In the genomic region with DNA sequence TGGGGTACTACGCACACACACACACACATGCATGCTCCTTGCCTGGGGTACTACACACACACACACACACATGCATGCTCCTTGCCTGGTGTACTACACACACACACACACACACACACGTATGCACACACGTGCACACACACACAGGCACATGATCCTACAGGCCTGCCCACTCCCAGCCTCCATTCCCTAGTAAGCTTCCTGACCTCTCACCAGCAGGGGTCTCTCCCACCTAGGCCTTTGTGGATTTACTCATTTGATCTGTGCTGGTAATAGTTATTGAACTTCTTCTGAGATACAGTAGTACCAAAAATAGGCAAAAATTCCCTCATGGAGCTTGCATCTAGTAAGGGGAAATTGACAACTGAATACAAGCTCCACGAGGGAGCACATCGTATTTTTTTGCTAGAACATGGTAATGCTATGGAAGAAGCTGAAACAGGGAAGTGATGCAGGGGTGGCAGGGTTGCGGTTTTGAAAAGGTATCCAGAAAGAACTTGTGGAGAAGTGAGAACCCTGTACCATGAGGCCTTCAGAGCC, we compare ENCODE assay signal across 8 cellular contexts. TPM values are rescaled to one million over a fixed set of nuclear protein-coding genes. Genes with fewer than 3 reads are reported as not detected.
DNase-seq lines count a peak whose midpoint lies in the region; ATAC-seq, FAIRE-seq and TF ChIP-seq lines count a peak whose summit lies in the region.

No MANE protein-coding gene starts in this region.

- ATAC-seq in SK-N-SH treated with all-trans-retinoic acid at 6 μM for 48 hours (peak; percentile 90), esophagus mucosa (peak; percentile 55), GM19035 (IDR thresholded peaks at IDR 0.05; ENCODE audit: unreplicated experiment) (no peak), HG03460 (IDR thresholded peaks at IDR 0.05; ENCODE audit: unreplicated experiment) (no peak)

- FAIRE-seq in GM18507 (lab: Jason Lieb, UNC): peak; percentile 29

- H3K9me3 Mint-ChIP-seq in neural crest cell: no peaks in the 10 kb centered on the region

- no peaks in the 10 kb centered on the region for H3K36me3 Mint-ChIP-seq in neural crest cell (ENCODE audit: low read depth)

- no peak overlapping the region for H3K4me3 Mint-ChIP-seq in neural crest cell

- H3K4me2 ChIP-seq in BLaER1 treated with 17β-estradiol and CSF1 and Interleukin-3, amounts not matched to agents 10 nM and 100 nM: peak overlapping the region; percentile 24 to 98 (median 94)

- no peaks in the 10 kb centered on the region for H3K27me3 Mint-ChIP-seq in neural crest cell (ENCODE audit: low read depth)

- peak overlapping the region in 9 of 11 experiments; percentile 10 to 84 (median 72); a peak in 15 of 22 replicates for H3K27ac ChIP-seq in BLaER1 treated with 17β-estradiol and CSF1 and Interleukin-3, amounts not matched to agents 10 nM and 100 nM

- DNase-seq in GM18507 (ENCODE audit: extremely low spot score, insufficient read length, low read depth) (no peak), neural crest cell (ENCODE audit: low read depth, low spot score) (peak; percentile 37), NCI-H187 treated with DMSO at 0.1 percent for 48 hours (lab: John Stamatoyannopoulos, UW) (no peak)

- H4K20me1 ChIP-seq in BLaER1 treated with 17β-estradiol and CSF1 and Interleukin-3, amounts not matched to agents 10 nM and 100 nM: no peaks in the 10 kb centered on the region

- no peak overlapping the region for H3K27ac Mint-ChIP-seq in neural crest cell (ENCODE audit: unreplicated experiment)

- H3K4me1 Mint-ChIP-seq in neural crest cell: peaks cover 8% of the 10 kb centered on the region

- H3K9me3 ChIP-seq in BLaER1 treated with 17β-estradiol and CSF1 and Interleukin-3, amounts not matched to agents 10 nM and 100 nM (replicated peaks in 1 of 11): no peaks in the 10 kb centered on the region

- peak; percentile 58 for TF ChIP-seq CTCF in neural crest cell (conservative IDR thresholded peaks at IDR 0.05)

- no peaks in the 10 kb centered on the region for H3K27me3 ChIP-seq in BLaER1 treated with 17β-estradiol and CSF1 and Interleukin-3, amounts not matched to agents 10 nM and 100 nM

- H3K36me3 ChIP-seq in BLaER1 treated with 17β-estradiol and CSF1 and Interleukin-3, amounts not matched to agents 10 nM and 100 nM: no peaks in the 10 kb centered on the region

- peak overlapping the region in 8 of 11 experiments; percentile 29 to 69 (median 60); a peak in 11 of 22 replicates for H3K9ac ChIP-seq in BLaER1 treated with 17β-estradiol and CSF1 and Interleukin-3, amounts not matched to agents 10 nM and 100 nM

- H3K4me1 ChIP-seq in BLaER1 treated with 17β-estradiol and CSF1 and Interleukin-3, amounts not matched to agents 10 nM and 100 nM: peaks cover 32 to 89% (median 74%) of the 10 kb centered on the region in 10 experiments

- peak overlapping the region in 3 of 10 experiments; percentile 30 to 51 (median 42); a peak in 3 of 20 replicates for H3K4me3 ChIP-seq in BLaER1 treated with 17β-estradiol and CSF1 and Interleukin-3, amounts not matched to agents 10 nM and 100 nM

TF ChIP-seq in SK-N-SH treated with all-trans-retinoic acid at 6 μM for 48 hours, 23 proteins besides CTCF, POLR2A, EP300 and RAD21:
- TF ChIP-seq ZFP30 (CRISPR knock-in tag; IDR thresholded peaks at IDR 0.05) (no peak), OSR1 (CRISPR knock-in tag; IDR thresholded peaks at IDR 0.05) (no peak), TCF4 (CRISPR knock-in tag; IDR thresholded peaks at IDR 0.05; ENCODE audit: borderline replicate concordance) (no peak), ZNF8 (CRISPR knock-in tag; IDR thresholded peaks at IDR 0.05) (no peak), ARNTL (CRISPR knock-in tag; IDR thresholded peaks at IDR 0.05; ENCODE audit: borderline replicate concordance, low read depth) (no peak), PPARA (CRISPR knock-in tag; IDR thresholded peaks at IDR 0.05; ENCODE audit: borderline replicate concordance) (no peak), SNAI2 (CRISPR knock-in tag; IDR thresholded peaks at IDR 0.05) (no peak), PATZ1 (CRISPR knock-in tag; IDR thresholded peaks at IDR 0.05; ENCODE audit: borderline replicate concordance) (no peak), GLIS3 (CRISPR knock-in tag; IDR thresholded peaks at IDR 0.05) (no peak), RARB (CRISPR knock-in tag; IDR thresholded peaks at IDR 0.05) (no peak), ESRRG (CRISPR knock-in tag; IDR thresholded peaks at IDR 0.05) (no peak), ZC3H10 (CRISPR knock-in tag; IDR thresholded peaks at IDR 0.05) (no peak), CSRNP3 (CRISPR knock-in tag; IDR thresholded peaks at IDR 0.05) (no peak), TOX (CRISPR knock-in tag; IDR thresholded peaks at IDR 0.05; ENCODE audit: borderline replicate concordance) (no peak), BACH2 (CRISPR knock-in tag; IDR thresholded peaks at IDR 0.05; ENCODE audit: borderline replicate concordance) (no peak)
- TF ChIP-seq, protein P1, sequence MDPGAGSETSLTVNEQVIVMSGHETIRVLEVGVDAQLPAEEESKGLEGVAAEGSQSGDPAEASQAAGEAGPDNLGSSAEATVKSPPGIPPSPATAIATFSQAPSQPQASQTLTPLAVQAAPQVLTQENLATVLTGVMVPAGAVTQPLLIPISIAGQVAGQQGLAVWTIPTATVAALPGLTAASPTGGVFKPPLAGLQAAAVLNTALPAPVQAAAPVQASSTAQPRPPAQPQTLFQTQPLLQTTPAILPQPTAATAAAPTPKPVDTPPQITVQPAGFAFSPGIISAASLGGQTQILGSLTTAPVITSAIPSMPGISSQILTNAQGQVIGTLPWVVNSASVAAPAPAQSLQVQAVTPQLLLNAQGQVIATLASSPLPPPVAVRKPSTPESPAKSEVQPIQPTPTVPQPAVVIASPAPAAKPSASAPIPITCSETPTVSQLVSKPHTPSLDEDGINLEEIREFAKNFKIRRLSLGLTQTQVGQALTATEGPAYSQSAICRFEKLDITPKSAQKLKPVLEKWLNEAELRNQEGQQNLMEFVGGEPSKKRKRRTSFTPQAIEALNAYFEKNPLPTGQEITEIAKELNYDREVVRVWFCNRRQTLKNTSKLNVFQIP (CRISPR knock-in tag; IDR thresholded peaks at IDR 0.05; ENCODE audit: borderline replicate concordance, low read depth): no peak

RNA-seq across cellular contexts. Expression of gene TTC21A, which starts 19.1 kb away (rescaled TPM):
- total RNA-seq in esophagus mucosa (2.3 TPM), neural crest cell (6.8 and 8.2 TPM in 2 replicates)

RNA-seq across cellular contexts. Expression of gene GORASP1, which starts 19.2 kb away (rescaled TPM):
- total RNA-seq in esophagus mucosa (23.5 TPM), neural crest cell (54.0 TPM in 2 replicates)

RNA-seq across cellular contexts. Expression of gene CSRNP1, which starts 26.8 kb away (rescaled TPM):
- total RNA-seq in esophagus mucosa (15.4 TPM), neural crest cell (2.4 TPM in 2 replicates)

Comparison
In these comparisons a context has a peak if more than half of its experiments do, and no peak if none do; other contexts are left out.
1. ATAC-seq: peak in SK-N-SH treated with all-trans-retinoic acid at 6 μM for 48 hours (single experiment) and esophagus mucosa (single experiment); none in GM19035 (single experiment) and HG03460 (single experiment).